Comparison of ENCODE assay signal across 1 cellular context in genomic region chr4:79575709-79576479, GRCh38.
TF ChIP-seq lines count a peak whose summit lies in the region.

No MANE protein-coding gene starts in this region.

TF ChIP-seq in HepG2, 621 proteins besides CTCF, POLR2A, EP300 and RAD21 (continued from another document):
- TF ChIP-seq ZBTB33 (CRISPR knock-in tag; IDR thresholded peaks at IDR 0.05) (no peak), ZNF770 (CRISPR knock-in tag; IDR thresholded peaks at IDR 0.05) (no peak)
